9 cellular contexts compared by ENCODE assay signal in the genomic region with DNA sequence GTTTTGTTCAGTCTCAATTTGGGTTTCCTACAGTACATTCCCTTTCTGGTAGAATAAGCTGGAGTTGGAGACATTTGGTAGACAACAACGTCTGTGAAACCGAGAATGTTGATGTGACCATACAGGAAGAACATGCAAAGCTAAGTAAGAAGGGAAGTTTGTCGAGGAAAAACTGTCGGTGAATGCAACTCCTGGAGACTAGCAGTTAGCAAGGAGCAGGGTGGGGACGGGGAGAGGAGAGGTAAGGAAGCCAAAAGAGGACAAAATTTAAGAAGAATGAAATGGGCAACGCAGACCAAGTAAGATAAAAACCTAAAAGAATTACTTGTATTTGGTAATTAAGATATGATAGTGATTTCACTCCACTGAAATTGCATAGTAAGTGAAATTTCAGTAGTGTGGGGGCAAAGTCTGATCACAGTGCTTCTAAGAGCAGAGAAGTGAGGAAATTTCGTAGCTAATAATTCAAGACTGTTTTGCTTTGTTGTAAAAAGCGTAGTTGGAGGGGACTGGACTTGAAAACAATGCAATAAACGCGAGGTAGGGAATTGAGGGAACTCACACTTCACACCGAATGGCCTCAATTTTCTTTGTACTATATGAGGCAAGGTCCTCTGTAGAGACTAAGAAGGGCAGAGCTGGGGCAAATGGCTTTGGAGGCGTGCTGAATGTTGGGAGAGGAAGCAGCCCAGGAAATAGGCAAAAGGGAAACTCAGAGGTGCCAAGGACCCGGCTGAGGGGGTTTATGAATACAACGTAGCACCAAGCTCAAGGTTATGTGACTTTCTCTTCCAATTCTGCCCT. TPM values are rescaled to one million over a fixed set of nuclear protein-coding genes. Genes with fewer than 3 reads are reported as not detected.
DNase-seq lines count a peak whose midpoint lies in the region; ATAC-seq and TF ChIP-seq lines count a peak whose summit lies in the region.
"Had no signal": no experiment of that assay in that cellular context is flagged by ENCODE, and none has a peak within 500 bp of the region (broad histone marks: within the 10 kb centered on the region; RNA-seq: fewer than 3 reads in every experiment).

No MANE protein-coding gene starts in this region.

- H3K4me1 Mint-ChIP-seq in activated CD8-positive, alpha-beta memory T cell treated with anti-CD3 and anti-CD28 coated beads, Interleukin-2, amount 10 ng/mL, durations not matched to agents 7 days and 5 days, result peaks cover 33% of the 10 kb centered on the region

- H3K4ac ChIP-seq in mesendoderm (ENCODE audit: low read depth, low read length), result no peak overlapping the region

- H3K36me3 Mint-ChIP-seq in activated CD8-positive, alpha-beta memory T cell treated with anti-CD3 and anti-CD28 coated beads, Interleukin-2, amount 10 ng/mL, durations not matched to agents 7 days and 5 days, result no peaks in the 10 kb centered on the region

- H3K27ac Mint-ChIP-seq in activated CD8-positive, alpha-beta memory T cell treated with anti-CD3 and anti-CD28 coated beads, Interleukin-2, amount 10 ng/mL, durations not matched to agents 7 days and 5 days, result no peak overlapping the region

- no peak overlapping the region for H3K23ac ChIP-seq in mesendoderm (ENCODE audit: low read length)

- H3K56ac ChIP-seq in mesendoderm (ENCODE audit: low read length), result no peak overlapping the region

- H3K36me3 ChIP-seq in colonic mucosa (no peaks in the 10 kb centered on the region), mesendoderm (ENCODE audit: control insufficient read depth, insufficient read depth, low read length) (no peaks in the 10 kb centered on the region), thymus (ENCODE audit: control insufficient read depth, insufficient read depth) (no peaks in the 10 kb centered on the region)

- H3K18ac ChIP-seq in mesendoderm (ENCODE audit: low read length), result no peak overlapping the region

- no peaks in the 10 kb centered on the region for H3K9me3 Mint-ChIP-seq in activated CD8-positive, alpha-beta memory T cell treated with anti-CD3 and anti-CD28 coated beads, Interleukin-2, amount 10 ng/mL, durations not matched to agents 7 days and 5 days (ENCODE audit: low read depth)

- WGBS in mesendoderm (ENCODE audit: extremely low coverage, insufficient coverage, low lambda C conversion rate), result no CpG with 5 or more reads among the region's 14 CpGs
- WGBS in thymus, result 75% methylated on average over 14 of the region's 14 CpGs

- no peaks in the 10 kb centered on the region for H3K27me3 ChIP-seq in colonic mucosa
- H3K27me3 ChIP-seq in mesendoderm (ENCODE audit: insufficient read depth, low read length, poor library complexity), result peaks cover 16% of the 10 kb centered on the region
- peaks cover 40% of the 10 kb centered on the region for H3K27me3 ChIP-seq in thymus (ENCODE audit: control insufficient read depth, insufficient read depth)

- H3K27ac ChIP-seq in colonic mucosa, result peak overlapping the region; percentile 84
- no peak overlapping the region for H3K27ac ChIP-seq in mesendoderm (ENCODE audit: low read depth, low read length)
- H3K27ac ChIP-seq in thymus (ENCODE audit: low read depth), result no peak overlapping the region

- no peaks in the 10 kb centered on the region for H3K79me1 ChIP-seq in mesendoderm (ENCODE audit: low read length)

- no peak overlapping the region for H4K8ac ChIP-seq in mesendoderm (ENCODE audit: low read depth, low read length)

- H3K79me2 ChIP-seq in mesendoderm (ENCODE audit: control insufficient read depth, insufficient read depth, low read length), result no peaks in the 10 kb centered on the region

- DNase-seq in activated CD8-positive, alpha-beta memory T cell treated with anti-CD3 and anti-CD28 coated beads, Interleukin-2, amount 10 ng/mL, durations not matched to agents 7 days and 5 days, result no peak
- no peak for DNase-seq in activated CD8-positive, alpha-beta memory T cell treated with anti-CD3 and anti-CD28 coated beads, Interleukin-2, amount 50 U/mL, for 48 hours
- DNase-seq in colonic mucosa, result peak; percentile 39
- DNase-seq in mesendoderm, result no peak
- no peak for DNase-seq in HCEC 1CT
- DNase-seq in kidney glomerular epithelial cell (lab: John Stamatoyannopoulos, UW), result no peak
- DNase-seq: PC-3 had no signal

- H2BK5ac ChIP-seq in mesendoderm (ENCODE audit: low read length), result no peak overlapping the region

- H3K27me3 Mint-ChIP-seq in activated CD8-positive, alpha-beta memory T cell treated with anti-CD3 and anti-CD28 coated beads, Interleukin-2, amount 10 ng/mL, durations not matched to agents 7 days and 5 days, result peaks cover 42% of the 10 kb centered on the region

- H3K4me3 ChIP-seq in colonic mucosa, result peak overlapping the region; percentile 77
- no peak overlapping the region for H3K4me3 ChIP-seq in mesendoderm (ENCODE audit: low read length)
- H3K4me3 ChIP-seq in thymus (ENCODE audit: low read length), result peak overlapping the region; percentile 51

- H3K4me2 ChIP-seq in mesendoderm (ENCODE audit: low read length), result peak overlapping the region; percentile 85

- intact Hi-C loops in colonic mucosa (cut with DNase I), result loop anchor here (10.0 kb wide), 1 partner anchor 50 kb away; no protein-coding TSS in a partner anchor

- H4K5ac ChIP-seq in mesendoderm (ENCODE audit: low read length), result no peak overlapping the region

- H2AK5ac ChIP-seq in mesendoderm (ENCODE audit: low read length), result no peak overlapping the region

- no peak for TF ChIP-seq CTCF in colonic mucosa (IDR thresholded peaks at IDR 0.05)

- H2BK120ac ChIP-seq in mesendoderm (ENCODE audit: low read depth, low read length), result no peak overlapping the region

- H3K9ac ChIP-seq in colonic mucosa (ENCODE audit: low read depth in 2 of 2, low read length in 2 of 2) (peak overlapping the region; percentile 79 to 90), mesendoderm (ENCODE audit: low read length) (no peak overlapping the region)

- H2BK15ac ChIP-seq in mesendoderm (replicated peaks; ENCODE audit: low read depth), result no peak overlapping the region

- H3K9me3 ChIP-seq in colonic mucosa, result no peaks in the 10 kb centered on the region
- no peaks in the 10 kb centered on the region for H3K9me3 ChIP-seq in thymus (ENCODE audit: control insufficient read depth)

- CTCF ChIA-PET in activated CD8-positive, alpha-beta memory T cell treated with anti-CD3 and anti-CD28 coated beads, Interleukin-2, amount 10 ng/mL, durations not matched to agents 7 days and 5 days (lab: Charles Lee), result no interaction called here

- peak overlapping the region; percentile 70 for H3K4me3 Mint-ChIP-seq in activated CD8-positive, alpha-beta memory T cell treated with anti-CD3 and anti-CD28 coated beads, Interleukin-2, amount 10 ng/mL, durations not matched to agents 7 days and 5 days

- H3K4me1 ChIP-seq in colonic mucosa (no peaks in the 10 kb centered on the region), mesendoderm (ENCODE audit: control insufficient read depth, low read depth, low read length) (no peaks in the 10 kb centered on the region), thymus (ENCODE audit: control insufficient read depth, insufficient read depth, low read length) (peaks cover 11% of the 10 kb centered on the region)

- ATAC-seq in activated CD8-positive, alpha-beta memory T cell treated with anti-CD3 and anti-CD28 coated beads, Interleukin-2, amount 10 ng/mL, durations not matched to agents 7 days and 5 days, result no peak
- no peak for ATAC-seq in GM19324 (IDR thresholded peaks at IDR 0.05; ENCODE audit: low FRiP score, unreplicated experiment)
- ATAC-seq: PC-3 had no signal

RNA-seq across cellular contexts. Expression of a gene that starts 0.8 kb away (rescaled TPM):
- total RNA-seq in activated CD8-positive, alpha-beta memory T cell treated with anti-CD3 and anti-CD28 coated beads, Interleukin-2, amount 10 ng/mL, durations not matched to agents 7 days and 5 days, result under 1 TPM; 0.23 to 0.38 TPM
- 10 to 100 TPM; 26.7 to 35.4 TPM for total RNA-seq in colonic mucosa
- 0.18 TPM for polyA plus RNA-seq in mesendoderm (2013, experiment 1 of 2)
- 0.17 TPM for polyA plus RNA-seq in mesendoderm (2013, experiment 2 of 2)
- 1.3 TPM for polyA plus RNA-seq in thymus
- total RNA-seq: PC-3 had no signal

RNA-seq across cellular contexts. Expression of a gene that starts 40.3 kb away (rescaled TPM):
- total RNA-seq in activated CD8-positive, alpha-beta memory T cell treated with anti-CD3 and anti-CD28 coated beads, Interleukin-2, amount 10 ng/mL, durations not matched to agents 7 days and 5 days, result 10 to 100 TPM; 11.5 to 23.0 TPM
- 10 to 100 TPM; 12.2 to 29.3 TPM for total RNA-seq in colonic mucosa
- 10.3 TPM for polyA plus RNA-seq in mesendoderm (2013, experiment 1 of 2)
- polyA plus RNA-seq in mesendoderm (2013, experiment 2 of 2), result 10.8 TPM
- polyA plus RNA-seq in thymus, result 16.1 TPM

Comparison
In these comparisons a context has a peak if more than half of its experiments do, and no peak if none do; other contexts are left out.
1. RNA of a gene that starts 0.8 kb away (total RNA-seq): 26.7 to 35.4 TPM in colonic mucosa; 0.23 to 0.38 TPM in activated CD8-positive, alpha-beta memory T cell treated with anti-CD3 and anti-CD28 coated beads, Interleukin-2, amount 10 ng/mL, durations not matched to agents 7 days and 5 days; every median in the first group is over 10 times any median in the second.